32 cellular contexts compared by ENCODE assay signal in the genomic region with DNA sequence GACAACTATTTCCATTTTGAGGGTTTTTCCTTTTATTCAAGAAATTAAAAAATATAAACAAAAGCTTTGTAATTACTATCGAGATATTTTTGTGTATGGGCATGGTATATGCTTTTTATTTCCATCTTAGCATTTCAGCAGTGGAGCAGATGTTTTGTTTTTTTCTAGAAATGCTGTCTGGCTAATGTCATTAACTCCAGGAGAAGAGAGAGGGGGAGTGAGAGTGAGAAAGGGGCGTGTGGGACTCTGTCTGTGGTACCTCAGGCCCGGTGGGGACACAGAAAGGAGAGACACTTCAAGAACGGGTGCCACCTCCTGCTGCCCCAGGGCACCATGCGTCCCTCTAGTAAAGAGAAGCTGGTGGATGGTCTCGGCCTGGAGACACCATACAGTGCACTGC. TPM values are rescaled to one million over a fixed set of nuclear protein-coding genes. Genes with fewer than 3 reads are reported as not detected.
"Had no signal": no experiment of that assay in that cellular context is flagged by ENCODE, and none has a peak within 500 bp of the region (broad histone marks: within the 10 kb centered on the region; RNA-seq: fewer than 3 reads in every experiment).

No MANE protein-coding gene starts in this region.

- H3K36me3 Mint-ChIP-seq: activated CD4-positive, alpha-beta memory T cell treated with anti-CD3 and anti-CD28 coated beads for 36 hours; activated naive CD4-positive, alpha-beta T cell treated with anti-CD3 and anti-CD28 coated beads, Interleukin-2, amount 10 ng/mL, durations not matched to agents 7 days and 5 days; activated naive CD8-positive, alpha-beta T cell; brain had no signal

- H3K27me3 Mint-ChIP-seq: activated B cell treated with CpG ODN at 0.5 μM for 24 hours; activated CD4-positive, alpha-beta memory T cell treated with anti-CD3 and anti-CD28 coated beads for 36 hours; activated naive CD4-positive, alpha-beta T cell treated with anti-CD3 and anti-CD28 coated beads, Interleukin-2, amount 10 ng/mL, durations not matched to agents 7 days and 5 days; activated naive CD8-positive, alpha-beta T cell had no signal

- H3K27ac Mint-ChIP-seq: activated B cell treated with CpG ODN at 0.5 μM for 24 hours; activated CD4-positive, alpha-beta memory T cell treated with anti-CD3 and anti-CD28 coated beads for 36 hours; activated naive CD4-positive, alpha-beta T cell treated with anti-CD3 and anti-CD28 coated beads, Interleukin-2, amount 10 ng/mL, durations not matched to agents 7 days and 5 days; activated naive CD8-positive, alpha-beta T cell; activated naive CD8-positive, alpha-beta T cell treated with anti-CD3 and anti-CD28 coated beads, Interleukin-2, amount 50 U/mL, for 24 hours; activated T-helper 1 cell treated with anti-CD3 and anti-CD28 coated beads, Interleukin-12 subunit alpha, Interleukin-12 subunit beta, Interleukin-2, Interleukin-4 antibody, amounts not matched to agents 30 ng/mL and 10 ng/mL and 1 ng/mL, durations not matched to agents 14 hours and 24 hours and 36 hours had no signal

- H3K4me1 Mint-ChIP-seq: activated B cell treated with CpG ODN at 0.5 μM for 24 hours; activated naive CD4-positive, alpha-beta T cell treated with anti-CD3 and anti-CD28 coated beads, Interleukin-2, amount 10 ng/mL, durations not matched to agents 7 days and 5 days; activated naive CD8-positive, alpha-beta T cell treated with anti-CD3 and anti-CD28 coated beads, Interleukin-2, amount 50 U/mL, for 24 hours had no signal

- DNase-seq: activated B cell treated with CpG ODN at 0.5 μM for 24 hours; activated CD4-positive, alpha-beta memory T cell treated with anti-CD3 and anti-CD28 coated beads for 36 hours; activated CD4-positive, alpha-beta T cell treated with anti-CD3 and anti-CD28 coated beads for 4 hours; activated CD4-positive, alpha-beta T cell treated with anti-CD3 and anti-CD28 coated beads, Interleukin-2, amount 50 U/mL, for 1 hour; activated CD4-positive, CD25-positive, alpha-beta regulatory T cell treated with anti-CD3 and anti-CD28 coated beads, Interleukin-2, amount 50 U/mL, for 72 hours; activated CD8-positive, alpha-beta memory T cell treated with anti-CD3 and anti-CD28 coated beads, Interleukin-2, amount 50 U/mL, for 4 hours; activated gamma-delta T cell treated with Interleukin-2 at 50 U/mL for 16 hours; activated naive CD4-positive, alpha-beta T cell treated with anti-CD3 and anti-CD28 coated beads, Interleukin-2, amount 10 ng/mL, durations not matched to agents 7 days and 5 days; activated naive CD8-positive, alpha-beta T cell treated with anti-CD3 and anti-CD28 coated beads, Interleukin-2, amount 50 U/mL, for 24 hours; activated T-cell treated with anti-CD3 and anti-CD28 coated beads for 4 hours; activated T-cell treated with anti-CD3 and anti-CD28 coated beads, Interleukin-2, amount 50 U/mL, for 4 hours; anterior cingulate cortex; caudate nucleus; cerebellar nuclear complex; NCI-H1105; NCI-H1417 treated with DMSO at 0.1 percent for 48 hours; NCI-H187 treated with DMSO at 0.1 percent for 48 hours; NCI-H2227 treated with DMSO at 0.1 percent for 48 hours; NCI-H446; NCI-H510A treated with DMSO at 0.1 percent for 48 hours; NCI-H526 treated with DMSO at 0.1 percent for 48 hours; NCI-H774; SJCRH30; SW 1271; T-helper 1 cell; T-helper 2 cell; T-helper 9 cell had no signal

- ATAC-seq: activated naive CD8-positive, alpha-beta T cell treated with anti-CD3 and anti-CD28 coated beads, Interleukin-2, amount 50 U/mL, for 24 hours; activated T-cell treated with anti-CD3 and anti-CD28 coated beads, Interleukin-2, amount 50 U/mL, for 4 hours; Panc1 had no signal

- H3K4me3 Mint-ChIP-seq: activated B cell treated with CpG ODN at 0.5 μM for 24 hours; activated CD4-positive, alpha-beta memory T cell treated with anti-CD3 and anti-CD28 coated beads for 36 hours; activated naive CD4-positive, alpha-beta T cell treated with anti-CD3 and anti-CD28 coated beads, Interleukin-2, amount 10 ng/mL, durations not matched to agents 7 days and 5 days; activated naive CD8-positive, alpha-beta T cell; activated naive CD8-positive, alpha-beta T cell treated with anti-CD3 and anti-CD28 coated beads, Interleukin-2, amount 50 U/mL, for 24 hours; activated T-cell treated with anti-CD3 and anti-CD28 coated beads, Interleukin-2, amount 50 U/mL, for 4 hours; activated T-helper 1 cell treated with anti-CD3 and anti-CD28 coated beads, Interleukin-12 subunit alpha, Interleukin-12 subunit beta, Interleukin-2, Interleukin-4 antibody, amounts not matched to agents 30 ng/mL and 10 ng/mL and 1 ng/mL, durations not matched to agents 14 hours and 24 hours and 36 hours; brain had no signal

- H3K9me3 Mint-ChIP-seq: activated B cell treated with CpG ODN at 0.5 μM for 24 hours; activated CD4-positive, alpha-beta memory T cell treated with anti-CD3 and anti-CD28 coated beads for 36 hours; activated naive CD4-positive, alpha-beta T cell treated with anti-CD3 and anti-CD28 coated beads, Interleukin-2, amount 10 ng/mL, durations not matched to agents 7 days and 5 days; activated T-cell treated with anti-CD3 and anti-CD28 coated beads, Interleukin-2, amount 50 U/mL, for 4 hours; activated T-helper 1 cell treated with anti-CD3 and anti-CD28 coated beads, Interleukin-12 subunit alpha, Interleukin-12 subunit beta, Interleukin-2, Interleukin-4 antibody, amounts not matched to agents 30 ng/mL and 10 ng/mL and 1 ng/mL, durations not matched to agents 14 hours and 24 hours and 36 hours; brain had no signal

RNA-seq across cellular contexts. Expression of a gene that starts 34.7 kb away (rescaled TPM):
- total RNA-seq: activated B cell treated with CpG ODN at 0.5 μM for 24 hours; activated CD4-positive, alpha-beta memory T cell treated with anti-CD3 and anti-CD28 coated beads for 36 hours; activated T-helper 1 cell treated with anti-CD3 and anti-CD28 coated beads, Interleukin-12 subunit alpha, Interleukin-12 subunit beta, Interleukin-2, Interleukin-4 antibody, amounts not matched to agents 30 ng/mL and 10 ng/mL and 1 ng/mL, durations not matched to agents 14 hours and 24 hours and 36 hours; M059J had no signal
